ENCODE assay signal across 22 cellular contexts in the genomic region with DNA sequence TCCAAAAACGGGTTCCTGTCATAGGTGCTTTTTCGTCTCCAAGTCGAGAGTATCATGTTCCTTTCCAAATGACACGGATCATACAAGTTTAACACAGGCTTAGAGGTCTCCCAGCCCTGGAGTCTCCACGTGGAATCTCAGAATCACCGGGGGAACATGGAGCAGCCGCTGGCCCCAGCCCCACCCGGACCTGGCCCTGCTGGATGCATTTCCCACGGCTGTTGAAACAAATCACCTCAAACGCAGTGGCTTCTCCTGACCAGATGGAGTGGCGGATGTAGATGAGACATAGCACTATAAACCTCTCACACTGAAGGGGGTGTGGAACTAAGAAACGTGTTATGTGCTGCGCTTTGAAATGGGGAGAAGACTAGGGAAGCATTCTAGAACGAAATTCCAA.
DNase-seq lines count a peak whose midpoint lies in the region; ATAC-seq and TF ChIP-seq lines count a peak whose summit lies in the region.
"Had no signal": no experiment of that assay in that cellular context is flagged by ENCODE, and none has a peak within 500 bp of the region (broad histone marks: within the 10 kb centered on the region; RNA-seq: fewer than 3 reads in every experiment).

No MANE protein-coding gene starts in this region.

- H3K4me1 Mint-ChIP-seq in activated CD8-positive, alpha-beta memory T cell treated with anti-CD3 and anti-CD28 coated beads, Interleukin-2, amount 10 ng/mL, durations not matched to agents 7 days and 5 days, result no peaks in the 10 kb centered on the region
- H3K4me1 Mint-ChIP-seq: CD14-positive monocyte had no signal

- no peak overlapping the region for H3K4me3 Mint-ChIP-seq in activated CD8-positive, alpha-beta memory T cell treated with anti-CD3 and anti-CD28 coated beads, Interleukin-2, amount 10 ng/mL, durations not matched to agents 7 days and 5 days
- H3K4me3 Mint-ChIP-seq: CD14-positive monocyte, HFFc6 had no signal

- H3K27me3 ChIP-seq in WERI-Rb-1 (ENCODE audit: insufficient read depth, low read depth, severe bottlenecking), result no peaks in the 10 kb centered on the region

- peak overlapping the region; percentile 34 for H3K4me3 ChIP-seq in WERI-Rb-1 (ENCODE audit: low read depth, low read length)
- H3K4me3 ChIP-seq in lower leg skin (ENCODE audit: low read depth, poor library complexity, severe bottlenecking), result no peak overlapping the region

- H3K27me3 Mint-ChIP-seq in activated CD8-positive, alpha-beta memory T cell treated with anti-CD3 and anti-CD28 coated beads, Interleukin-2, amount 10 ng/mL, durations not matched to agents 7 days and 5 days, result peaks cover 6% of the 10 kb centered on the region

- no peaks in the 10 kb centered on the region for H3K36me3 ChIP-seq in WERI-Rb-1

- no peaks in the 10 kb centered on the region for H3K9me3 Mint-ChIP-seq in activated CD8-positive, alpha-beta memory T cell treated with anti-CD3 and anti-CD28 coated beads, Interleukin-2, amount 10 ng/mL, durations not matched to agents 7 days and 5 days (ENCODE audit: low read depth)
- H3K9me3 Mint-ChIP-seq: CD14-positive monocyte, HFFc6 had no signal

- no peaks in the 10 kb centered on the region for H3K36me3 Mint-ChIP-seq in activated CD8-positive, alpha-beta memory T cell treated with anti-CD3 and anti-CD28 coated beads, Interleukin-2, amount 10 ng/mL, durations not matched to agents 7 days and 5 days
- H3K36me3 Mint-ChIP-seq: CD14-positive monocyte had no signal

- peak; percentile 16 for DNase-seq in activated CD8-positive, alpha-beta memory T cell treated with anti-CD3 and anti-CD28 coated beads, Interleukin-2, amount 10 ng/mL, durations not matched to agents 7 days and 5 days
- DNase-seq in activated CD8-positive, alpha-beta memory T cell treated with anti-CD3 and anti-CD28 coated beads, Interleukin-2, amount 50 U/mL, for 48 hours, result no peak
- peak; percentile 87 for DNase-seq in WERI-Rb-1
- DNase-seq in lower leg skin (ENCODE audit: low spot score in 2 of 2), result peak; percentile 5 to 62
- peak; percentile 25 for DNase-seq in ureter (ENCODE audit: low spot score)
- DNase-seq in NOMO-1 (lab: John Stamatoyannopoulos, UW; ENCODE audit: unreplicated experiment in 2 of 2), result no peak
- DNase-seq: DMS53, GDM1, HFFc6, KG1, NCI-H1092, NCI-H1436, NCI-H187 treated with DMSO at 0.1 percent for 48 hours, NCI-H2107, NCI-H446 treated with DMSO at 0.1 percent for 48 hours, NCI-H748 treated with DMSO at 0.1 percent for 48 hours, SIG-M5 had no signal

- no peak for TF ChIP-seq CTCF in WERI-Rb-1 (IDR thresholded peaks at IDR 0.05; ENCODE audit: low read depth, low read length)
- TF ChIP-seq CTCF in lower leg skin (IDR thresholded peaks at IDR 0.05), result no peak

- H3K27ac Mint-ChIP-seq in activated CD8-positive, alpha-beta memory T cell treated with anti-CD3 and anti-CD28 coated beads, Interleukin-2, amount 10 ng/mL, durations not matched to agents 7 days and 5 days, result no peak overlapping the region
- H3K27ac Mint-ChIP-seq: CD14-positive monocyte, HFFc6 had no signal

- H3K27ac ChIP-seq in WERI-Rb-1, result peak overlapping the region; percentile 81

- 64 to 76% methylated on average over 14 of the region's 14 CpGs for WGBS in lower leg skin, 2 donors

- TF ChIP-seq POLR2A in lower leg skin (IDR thresholded peaks at IDR 0.05), result no peak

- no peak for ATAC-seq in activated CD8-positive, alpha-beta memory T cell treated with anti-CD3 and anti-CD28 coated beads, Interleukin-2, amount 10 ng/mL, durations not matched to agents 7 days and 5 days
- ATAC-seq in HG02763 (IDR thresholded peaks at IDR 0.05; ENCODE audit: unreplicated experiment) (no peak), HG03521 (IDR thresholded peaks at IDR 0.05; ENCODE audit: unreplicated experiment) (no peak)
- ATAC-seq: Panc1, SK-N-SH treated with all-trans-retinoic acid at 6 μM for 48 hours had no signal

- CTCF ChIA-PET in activated CD8-positive, alpha-beta memory T cell treated with anti-CD3 and anti-CD28 coated beads, Interleukin-2, amount 10 ng/mL, durations not matched to agents 7 days and 5 days (lab: Charles Lee), result no interaction called here

- intact Hi-C loops in lower leg skin (cut with DNase I; ENCODE audit: low total_unique reads), result no loop called here

- no peaks in the 10 kb centered on the region for H3K9me3 ChIP-seq in WERI-Rb-1 (ENCODE audit: severe bottlenecking)

Comparison
In these comparisons a context has a peak if more than half of its experiments do, and no peak if none do; other contexts are left out.
1. DNase-seq: peak in activated CD8-positive, alpha-beta memory T cell treated with anti-CD3 and anti-CD28 coated beads, Interleukin-2, amount 10 ng/mL, durations not matched to agents 7 days and 5 days (single experiment), WERI-Rb-1 (single experiment), lower leg skin (2 of 2) and ureter (single experiment); none in activated CD8-positive, alpha-beta memory T cell treated with anti-CD3 and anti-CD28 coated beads, Interleukin-2, amount 50 U/mL, for 48 hours (single experiment) and NOMO-1 (0 of 2).